Comparison of ENCODE assay signal across 2 cellular contexts in the genomic region with DNA sequence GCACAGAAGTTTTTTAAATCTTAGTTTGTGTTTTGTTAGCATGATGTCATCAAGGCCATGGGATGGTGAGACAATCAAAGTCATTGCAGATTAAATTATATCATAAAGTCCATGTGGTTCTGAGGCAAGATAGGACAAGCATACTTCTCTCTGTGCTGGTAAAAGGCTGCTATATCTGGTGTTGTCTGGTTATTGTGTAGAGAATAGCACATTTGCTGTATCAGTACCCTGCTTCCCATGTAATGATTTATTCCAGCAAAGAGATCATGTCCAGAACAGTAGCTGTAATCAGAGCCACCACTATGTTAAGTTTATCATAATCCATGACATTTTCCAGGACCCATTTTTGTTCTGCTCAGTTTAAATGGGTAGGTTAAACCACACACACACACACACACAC.
TF ChIP-seq lines count a peak whose summit lies in the region.

No MANE protein-coding gene starts in this region.

TF ChIP-seq in HepG2, 621 proteins besides CTCF, POLR2A, EP300 and RAD21:
- TF ChIP-seq ATF7 (IDR thresholded peaks at IDR 0.05) (peak; percentile 88), ATF7 (CRISPR knock-in tag; IDR thresholded peaks at IDR 0.05) (no peak)
- TF ChIP-seq, protein P1, sequence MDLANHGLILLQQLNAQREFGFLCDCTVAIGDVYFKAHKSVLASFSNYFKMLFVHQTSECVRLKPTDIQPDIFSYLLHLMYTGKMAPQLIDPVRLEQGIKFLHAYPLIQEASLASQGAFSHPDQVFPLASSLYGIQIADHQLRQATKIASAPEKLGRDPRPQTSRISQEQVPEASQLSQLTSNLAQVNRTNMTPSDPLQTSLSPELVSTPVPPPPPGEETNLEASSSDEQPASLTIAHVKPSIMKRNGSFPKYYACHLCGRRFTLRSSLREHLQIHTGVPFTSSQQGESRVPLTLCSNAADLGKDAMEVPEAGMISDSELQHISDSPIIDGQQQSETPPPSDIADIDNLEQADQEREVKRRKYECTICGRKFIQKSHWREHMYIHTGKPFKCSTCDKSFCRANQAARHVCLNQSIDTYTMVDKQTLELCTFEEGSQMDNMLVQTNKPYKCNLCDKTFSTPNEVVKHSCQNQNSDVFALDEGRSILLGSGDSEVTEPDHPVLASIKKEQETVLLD (CRISPR knock-in tag; IDR thresholded peaks at IDR 0.05; ENCODE audit: low read depth): no peak

TF ChIP-seq in K562, 482 proteins besides CTCF, POLR2A, EP300 and RAD21:
- TF ChIP-seq ZSCAN29 (IDR thresholded peaks at IDR 0.05) (no peak), DMBX1 (CRISPR knock-in tag; IDR thresholded peaks at IDR 0.05; ENCODE audit: borderline replicate concordance) (no peak)
- TF ChIP-seq, protein P2, sequence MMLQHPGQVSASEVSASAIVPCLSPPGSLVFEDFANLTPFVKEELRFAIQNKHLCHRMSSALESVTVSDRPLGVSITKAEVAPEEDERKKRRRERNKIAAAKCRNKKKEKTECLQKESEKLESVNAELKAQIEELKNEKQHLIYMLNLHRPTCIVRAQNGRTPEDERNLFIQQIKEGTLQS (IDR thresholded peaks at IDR 0.05): peak; percentile 36; the same call in 1 of the 2 replicates
- TF ChIP-seq, protein P2 (CRISPR knock-in tag; conservative IDR thresholded peaks at IDR 0.05): no peak
- TF ChIP-seq, protein P3, sequence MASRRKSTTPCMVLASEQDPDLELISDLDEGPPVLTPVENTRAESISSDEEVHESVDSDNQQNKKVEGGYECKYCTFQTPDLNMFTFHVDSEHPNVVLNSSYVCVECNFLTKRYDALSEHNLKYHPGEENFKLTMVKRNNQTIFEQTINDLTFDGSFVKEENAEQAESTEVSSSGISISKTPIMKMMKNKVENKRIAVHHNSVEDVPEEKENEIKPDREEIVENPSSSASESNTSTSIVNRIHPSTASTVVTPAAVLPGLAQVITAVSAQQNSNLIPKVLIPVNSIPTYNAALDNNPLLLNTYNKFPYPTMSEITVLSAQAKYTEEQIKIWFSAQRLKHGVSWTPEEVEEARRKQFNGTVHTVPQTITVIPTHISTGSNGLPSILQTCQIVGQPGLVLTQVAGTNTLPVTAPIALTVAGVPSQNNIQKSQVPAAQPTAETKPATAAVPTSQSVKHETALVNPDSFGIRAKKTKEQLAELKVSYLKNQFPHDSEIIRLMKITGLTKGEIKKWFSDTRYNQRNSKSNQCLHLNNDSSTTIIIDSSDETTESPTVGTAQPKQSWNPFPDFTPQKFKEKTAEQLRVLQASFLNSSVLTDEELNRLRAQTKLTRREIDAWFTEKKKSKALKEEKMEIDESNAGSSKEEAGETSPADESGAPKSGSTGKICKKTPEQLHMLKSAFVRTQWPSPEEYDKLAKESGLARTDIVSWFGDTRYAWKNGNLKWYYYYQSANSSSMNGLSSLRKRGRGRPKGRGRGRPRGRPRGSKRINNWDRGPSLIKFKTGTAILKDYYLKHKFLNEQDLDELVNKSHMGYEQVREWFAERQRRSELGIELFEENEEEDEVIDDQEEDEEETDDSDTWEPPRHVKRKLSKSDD (conservative IDR thresholded peaks at IDR 0.05; ENCODE audit: low read length): no peak
